Comparison of ENCODE assay signal across 9 cellular contexts in the genomic region with DNA sequence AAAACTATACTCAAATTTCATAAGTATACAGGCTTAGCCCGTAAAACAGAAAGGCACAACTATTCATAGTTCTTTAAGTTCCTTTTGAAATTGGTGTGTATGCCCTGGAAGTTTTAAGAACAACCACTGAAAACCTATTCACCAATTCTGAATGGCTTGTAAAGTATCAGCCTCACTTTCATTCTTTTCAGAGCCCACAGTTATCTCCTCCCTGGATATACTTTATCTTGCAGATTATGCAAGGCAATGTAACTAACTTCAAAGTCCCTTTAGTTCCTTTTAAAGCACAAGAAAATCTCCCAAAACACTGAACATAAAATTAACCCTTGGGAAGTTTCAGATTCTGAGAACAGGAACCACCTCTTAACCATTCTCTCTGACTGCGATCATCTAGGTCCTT.
DNase-seq lines count a peak whose midpoint lies in the region; ATAC-seq and TF ChIP-seq lines count a peak whose summit lies in the region.
"Had no signal": no experiment of that assay in that cellular context is flagged by ENCODE, and none has a peak within 500 bp of the region (broad histone marks: within the 10 kb centered on the region; RNA-seq: fewer than 3 reads in every experiment).

No MANE protein-coding gene starts in this region.

- H3K9ac ChIP-seq in HUES6 (ENCODE audit: low read length) (peak overlapping the region; percentile 74), mucosa of stomach (ENCODE audit: low read length) (peak overlapping the region; percentile 81)

- TF ChIP-seq CTCF in cardiac fibroblast (IDR thresholded peaks at IDR 0.05; ENCODE audit: low read depth, low read length): no peak

- peaks cover 15% of the 10 kb centered on the region for H3K4me1 ChIP-seq in ACC112 (ENCODE audit: control insufficient read depth, insufficient read depth, low read length, unreplicated experiment)
- H3K4me1 ChIP-seq in HUES6 (ENCODE audit: control insufficient read depth, insufficient read depth, low read length): peaks cover 52% of the 10 kb centered on the region
- H3K4me1 ChIP-seq in mucosa of stomach (ENCODE audit: control insufficient read depth, insufficient read depth, low read length): peaks cover 14% of the 10 kb centered on the region

- DNase-seq in cardiac fibroblast (ENCODE audit: low read depth in 2 of 2): peak in 1 of 2 donors; percentile 11
- DNase-seq in caudate nucleus (lab: John Stamatoyannopoulos, UW): no peak
- DNase-seq: NCI-H2029 had no signal

- H3K36me3 ChIP-seq in ACC112 (ENCODE audit: insufficient read depth, low read length) (no peaks in the 10 kb centered on the region), HUES6 (ENCODE audit: control insufficient read depth, insufficient read depth, low read length) (no peaks in the 10 kb centered on the region), mucosa of stomach (ENCODE audit: control insufficient read depth, insufficient read depth, low read length) (no peaks in the 10 kb centered on the region)

- H2AFZ ChIP-seq in ACC112 (ENCODE audit: low read length, unreplicated experiment): peak overlapping the region; percentile 76

- peaks cover 42% of the 10 kb centered on the region for H3K79me2 ChIP-seq in ACC112 (ENCODE audit: control insufficient read depth, insufficient read depth, low read length, unreplicated experiment)

- no peak for ATAC-seq in HG03159 (IDR thresholded peaks at IDR 0.05; ENCODE audit: unreplicated experiment)
- no peak for ATAC-seq in GM19328 (IDR thresholded peaks at IDR 0.05; ENCODE audit: unreplicated experiment)
- ATAC-seq in HG02759 (IDR thresholded peaks at IDR 0.05; ENCODE audit: unreplicated experiment): no peak

- peak overlapping the region; percentile 93 for H3K4me3 ChIP-seq in ACC112 (ENCODE audit: low read depth, low read length)
- peak overlapping the region; percentile 99 for H3K4me3 ChIP-seq in HUES6 (ENCODE audit: low read depth, low read length)
- H3K4me3 ChIP-seq in cardiac fibroblast (replicated peaks in 1 of 2; ENCODE audit: low read depth in 2 of 2, low read length in 2 of 2): peak overlapping the region; percentile 81 to 85
- peak overlapping the region; percentile 77 for H3K4me3 ChIP-seq in mucosa of stomach (ENCODE audit: low read length)

- no peaks in the 10 kb centered on the region for H3K9me3 ChIP-seq in HUES6 (ENCODE audit: control insufficient read depth, insufficient read depth, low read depth, low read length)
- H3K9me3 ChIP-seq in mucosa of stomach (ENCODE audit: control insufficient read depth, low read length): no peaks in the 10 kb centered on the region

- no peak overlapping the region for H3K27ac ChIP-seq in ACC112 (ENCODE audit: low read depth, low read length)
- peak overlapping the region; percentile 61; the same call in 1 of the 2 replicates for H3K27ac ChIP-seq in HUES6 (ENCODE audit: low read depth, low read length)
- no peak overlapping the region for H3K27ac ChIP-seq in caudate nucleus (ENCODE audit: low read depth, low read length)

- H3K27me3 ChIP-seq in ACC112 (ENCODE audit: insufficient read depth, low read length) (no peaks in the 10 kb centered on the region), HUES6 (ENCODE audit: control insufficient read depth, insufficient read depth, low read length) (no peaks in the 10 kb centered on the region), mucosa of stomach (ENCODE audit: control insufficient read depth, insufficient read depth, low read length) (no peaks in the 10 kb centered on the region)
